Comparison of ENCODE assay signal across 18 cellular contexts in genomic region chr15:24943361-24943760, GRCh38. TPM values are rescaled to one million over a fixed set of nuclear protein-coding genes. Genes with fewer than 3 reads are reported as not detected.
DNase-seq lines count a peak whose midpoint lies in the region; FAIRE-seq and TF ChIP-seq lines count a peak whose summit lies in the region.
"Had no signal": no experiment of that assay in that cellular context is flagged by ENCODE, and none has a peak within 500 bp of the region (broad histone marks: within the 10 kb centered on the region; RNA-seq: fewer than 3 reads in every experiment).

No MANE protein-coding gene starts in this region.

- no peak for TF ChIP-seq RAD21 in H1 (IDR thresholded peaks at IDR 0.05 in 1 of 2, conservative IDR thresholded peaks at IDR 0.05 in 1 of 2; ENCODE audit: low read depth in 2 of 2, low read length in 2 of 2)

- H4K91ac ChIP-seq in H1 (replicated peaks; ENCODE audit: insufficient read length, low read length), result no peak overlapping the region

- no peak overlapping the region for H3K4me3 Mint-ChIP-seq in nephron progenitor cell
- H3K4me3 Mint-ChIP-seq: CD4-positive, alpha-beta T cell; GM23338; H9 had no signal

- H3K23me2 ChIP-seq in H1 (ENCODE audit: low read depth, low read length), result no peaks in the 10 kb centered on the region

- CTCF ChIA-PET in H1 (lab: Charles Lee; ENCODE audit: partially characterized antibody), result interaction anchor here (0.6 kb wide), 1 partner anchor 117 kb away, joined by 3 read pairs; no protein-coding TSS in a partner anchor

- peaks cover 31% of the 10 kb centered on the region for H3K9me3 Mint-ChIP-seq in nephron progenitor cell

- H3K27me3 Mint-ChIP-seq in nephron progenitor cell (ENCODE audit: low read depth, poor library complexity), result no peaks in the 10 kb centered on the region
- H3K27me3 Mint-ChIP-seq: CD4-positive, alpha-beta T cell had no signal

- POLR2A ChIA-PET in H1 (lab: Charles Lee; ENCODE audit: partially characterized antibody), result interaction anchor here (0.6 to 3.1 kb wide), 3 partner anchors 9 to 58 kb away, joined by 4 to 16 read pairs (median 4); no protein-coding TSS in a partner anchor

- H2BK5ac ChIP-seq in H1 (ENCODE audit: low read depth, low read length), result no peak overlapping the region

- WGBS in H1 (ENCODE audit: extremely low coverage in 1 of 2, insufficient coverage in 1 of 2, insufficient read length in 1 of 2, insufficient replicate concordance in 2 of 2, low coverage in 1 of 2, low lambda C conversion rate in 2 of 2, missing lambda C conversion rate in 1 of 2), 2 experiments, result 73% methylated on average over 1 of the region's 1 CpG; no CpG with 5 or more reads in 1 of the 2 experiments

- H2BK20ac ChIP-seq in H1 (ENCODE audit: low read length), result 0 out of 2 replicates have a peak overlapping the region, but pooled peaks have one; percentile 37

- no peak overlapping the region for H2BK120ac ChIP-seq in H1 (replicated peaks; ENCODE audit: low read depth, low read length)

- no peaks in the 10 kb centered on the region for H4K20me1 ChIP-seq in H1 (replicated peaks in 1 of 2; ENCODE audit: control insufficient read depth in 1 of 2, insufficient read depth in 2 of 2, low read length in 2 of 2)

- H2BK12ac ChIP-seq in H1 (ENCODE audit: low read depth, low read length), result no peak overlapping the region

- peak; percentile 56 to 81 for DNase-seq in SJCRH30
- peak in 1 of 2 experiments; percentile 20 for DNase-seq in H1 (ENCODE audit: low read depth in 1 of 2, low spot score in 2 of 2)
- no peak for DNase-seq in nephron progenitor cell
- DNase-seq in H54 (ENCODE audit: insufficient read length, low spot score), result no peak
- no peak for DNase-seq in stimulated activated CD8-positive, alpha-beta memory T cell treated with anti-CD3 and anti-CD28 coated beads, Interleukin-4, amount 100 ng/mL, for 48 hours
- DNase-seq in HTR-8/SVneo (ENCODE audit: insufficient read length, low spot score), result no peak
- DNase-seq: ACHN; BE2C; C1 segment of cervical spinal cord; Caco-2; CD4-positive, alpha-beta T cell; H9 had no signal

- H3K27ac ChIP-seq in SJCRH30, result no peak overlapping the region
- H3K27ac ChIP-seq in H1 (ENCODE audit: low read depth, low read length), result no peak overlapping the region

- no peak overlapping the region for H4K8ac ChIP-seq in H1 (ENCODE audit: extremely low read depth, insufficient read depth, low read length)

- H3K79me2 ChIP-seq in H1 (ENCODE audit: control insufficient read depth in 1 of 2, insufficient read depth in 2 of 2, low read length in 2 of 2), result no peaks in the 10 kb centered on the region; a peak in 1 of 4 replicates

- no peak overlapping the region for H3K9ac ChIP-seq in H1 (replicated peaks in 1 of 4; ENCODE audit: extremely low read depth in 1 of 4, low read depth in 3 of 4, low read length in 3 of 4)

- H3K27ac Mint-ChIP-seq in nephron progenitor cell, result peak overlapping the region; percentile 31
- H3K27ac Mint-ChIP-seq: CD4-positive, alpha-beta T cell; GM23338; H9 had no signal

- H3K4me2 ChIP-seq in H1 (ENCODE audit: insufficient read depth in 1 of 2, low read depth in 2 of 2, low read length in 2 of 2), result no peak overlapping the region
- H3K4me2 ChIP-seq: GM23338 had no signal

- H3K27me3 ChIP-seq in SJCRH30 (no peaks in the 10 kb centered on the region), H1 (replicated peaks in 1 of 4; ENCODE audit: control insufficient read depth in 3 of 4, extremely low read depth in 1 of 4, insufficient read depth in 3 of 4, low read length in 3 of 4) (no peaks in the 10 kb centered on the region)
- H3K27me3 ChIP-seq: BE2C had no signal

- peak overlapping the region; percentile 75; the same call in 1 of the 2 replicates for H2BK15ac ChIP-seq in H1 (ENCODE audit: low read length)

- no peaks in the 10 kb centered on the region for H3K79me1 ChIP-seq in H1 (ENCODE audit: low read depth, low read length)

- FAIRE-seq in H1 (lab: Jason Lieb, UNC), result no peak
- FAIRE-seq in H54 (lab: Jason Lieb, UNC), result no peak
- no peak for FAIRE-seq in HTR-8/SVneo (lab: Jason Lieb, UNC)
- FAIRE-seq: A204.1, D721Med, G401.6, GM12892, GM18507 had no signal

- H2AK5ac ChIP-seq in H1 (ENCODE audit: low read depth, low read length), result no peak overlapping the region

- no peaks in the 10 kb centered on the region for H3K36me3 ChIP-seq in SJCRH30
- no peaks in the 10 kb centered on the region for H3K36me3 ChIP-seq in H1 (ENCODE audit: control insufficient read depth in 2 of 4, insufficient read depth in 4 of 4, low read length in 3 of 4)
- H3K36me3 ChIP-seq: BE2C had no signal

- H3K4me3 ChIP-seq in SJCRH30 (no peak overlapping the region), H1 (ENCODE audit: extremely low read depth in 1 of 4, insufficient read depth in 2 of 4, low read depth in 3 of 4, low read length in 4 of 4) (no peak overlapping the region)
- H3K4me3 ChIP-seq: GM23338 had no signal

- H3K56ac ChIP-seq in H1 (replicated peaks; ENCODE audit: insufficient read length, low read depth, low read length), result no peak overlapping the region

- peaks cover 5% of the 10 kb centered on the region for H3K4me1 ChIP-seq in SJCRH30
- no peaks in the 10 kb centered on the region for H3K4me1 ChIP-seq in H1 (replicated peaks in 1 of 4; ENCODE audit: control insufficient read depth in 3 of 4, insufficient read depth in 4 of 4, low read length in 3 of 4)
- H3K4me1 ChIP-seq: BE2C, Caco-2 had no signal

- H3K36me3 Mint-ChIP-seq in nephron progenitor cell (ENCODE audit: low read depth), result peaks cover 2% of the 10 kb centered on the region

- TF ChIP-seq CTCF in H1 (IDR thresholded peaks at IDR 0.05; ENCODE audit: control extremely low read depth in 1 of 3, insufficient read depth in 1 of 3, low read depth in 1 of 3, low read length in 3 of 3) (no peak), nephron progenitor cell (IDR thresholded peaks at IDR 0.05) (no peak)

- no peak overlapping the region for H2AFZ ChIP-seq in H1 (ENCODE audit: low read length)
- H2AFZ ChIP-seq: GM23338 had no signal

- H4K5ac ChIP-seq in H1 (ENCODE audit: insufficient read length, low read depth, low read length), result no peak overlapping the region

- peaks cover 6% of the 10 kb centered on the region for H3K4me1 Mint-ChIP-seq in nephron progenitor cell

- H3K18ac ChIP-seq in H1 (ENCODE audit: extremely low read depth, low read length), result no peak overlapping the region

- no peak for TF ChIP-seq EP300 in H1 (IDR thresholded peaks at IDR 0.05; ENCODE audit: borderline replicate concordance in 1 of 2, low read depth in 2 of 2, low read length in 2 of 2)

- TF ChIP-seq POLR2A in H1 (IDR thresholded peaks at IDR 0.05; ENCODE audit: control extremely low read depth in 1 of 2, low read depth in 2 of 2, low read length in 2 of 2) (no peak), H54 (IDR thresholded peaks at IDR 0.05; ENCODE audit: low read depth, low read length) (no peak)

- H3K4ac ChIP-seq in H1 (replicated peaks; ENCODE audit: insufficient read length, low read depth, low read length), result no peak overlapping the region

- H3K9me3 ChIP-seq in SJCRH30 (replicated peaks) (no peaks in the 10 kb centered on the region), H1 (ENCODE audit: insufficient read depth in 2 of 2, low read depth in 1 of 2, low read length in 1 of 2) (peaks cover 0 to 9% of the 10 kb centered on the region in 2 experiments; a peak in 2 of 4 replicates)
- H3K9me3 ChIP-seq: BE2C had no signal

- no peak overlapping the region for H3K23ac ChIP-seq in H1 (ENCODE audit: insufficient read length)

- H3K14ac ChIP-seq in H1 (ENCODE audit: insufficient read length), result no peak overlapping the region

TF ChIP-seq in H1, 55 proteins besides CTCF, POLR2A, EP300 and RAD21 (continues in another document):
- TF ChIP-seq ATF2 (IDR thresholded peaks at IDR 0.05; ENCODE audit: low read length) (no peak), SUZ12 (IDR thresholded peaks at IDR 0.05; ENCODE audit: low read length) (no peak), KDM5A (IDR thresholded peaks at IDR 0.05; ENCODE audit: low read length) (no peak), SRF (IDR thresholded peaks at IDR 0.05; ENCODE audit: low read depth, low read length) (no peak), EZH2 (IDR thresholded peaks at IDR 0.05; ENCODE audit: low read depth, low read length, severe bottlenecking) (no peak), KDM1A (IDR thresholded peaks at IDR 0.05; ENCODE audit: borderline replicate concordance, low read length) (no peak), SP1 (IDR thresholded peaks at IDR 0.05; ENCODE audit: low read depth, low read length) (no peak), TBP (IDR thresholded peaks at IDR 0.05; ENCODE audit: low read depth, low read length) (no peak)

RNA-seq across cellular contexts. Expression of gene SNRPN, which starts 11.4 kb away (rescaled TPM):
- 65.7 and 66.1 TPM in 2 replicates for total RNA-seq in SJCRH30 (2014; rRNA removed; shearing (Covaris generic))
- 905 and 915 TPM in 2 replicates for total RNA-seq in H1 (2021; fragmentation: NEBNext Ultra II Directional; extraction: Animal tissue kit (Norgen Biotek cat#: 25700))
- 1,396 and 1,684 TPM in 2 replicates for polyA plus RNA-seq in H1 (2011; rRNA removed)
- 1,533 TPM for polyA plus RNA-seq in H1 (2011; cell fraction: cytosol; rRNA removed)
- 1,140 TPM for polyA plus RNA-seq in H1 (2011; cell fraction: nucleus; rRNA removed)
- 1,068 to 1,234 TPM (median 1,139 TPM) in 4 replicates for polyA plus RNA-seq in H1 (2012, experiment 1 of 2)
- polyA plus RNA-seq in H1 (2012, experiment 2 of 2), result 894 TPM
- polyA plus RNA-seq in H1 (2013, experiment 1 of 2), result 549 TPM
- 534 TPM for polyA plus RNA-seq in H1 (2013, experiment 2 of 2)
- 1,031 and 1,143 TPM in 2 replicates for polyA minus RNA-seq in H1 (2011; rRNA and poly(A)+ RNA removed)
- 589 TPM for polyA minus RNA-seq in H1 (2011; cell fraction: cytosol; rRNA and poly(A)+ RNA removed)
- polyA minus RNA-seq in H1 (2011; cell fraction: nucleus; rRNA and poly(A)+ RNA removed), result 849 TPM

RNA-seq across cellular contexts. Expression of gene SNURF, which starts 11.4 kb away (rescaled TPM):
- total RNA-seq in SJCRH30 (2014; rRNA removed; shearing (Covaris generic)), result 7.5 and 8.5 TPM in 2 replicates
- 76.5 and 94.5 TPM in 2 replicates for total RNA-seq in H1 (2021; fragmentation: NEBNext Ultra II Directional; extraction: Animal tissue kit (Norgen Biotek cat#: 25700))
- 6.2 and 9.9 TPM in 2 replicates for polyA plus RNA-seq in H1 (2011; rRNA removed)
- polyA plus RNA-seq in H1 (2011; cell fraction: cytosol; rRNA removed), result 19.2 TPM
- 6.5 TPM for polyA plus RNA-seq in H1 (2011; cell fraction: nucleus; rRNA removed)
- 65.8 to 746 TPM (median 575 TPM) in 4 replicates for polyA plus RNA-seq in H1 (2012, experiment 1 of 2)
- polyA plus RNA-seq in H1 (2012, experiment 2 of 2), result 31.3 TPM
- polyA plus RNA-seq in H1 (2013, experiment 1 of 2), result 108 TPM
- 123 TPM for polyA plus RNA-seq in H1 (2013, experiment 2 of 2)
- polyA minus RNA-seq in H1 (2011; rRNA and poly(A)+ RNA removed), result 78.1 and 93.0 TPM in 2 replicates
- polyA minus RNA-seq in H1 (2011; cell fraction: cytosol; rRNA and poly(A)+ RNA removed), result 268 TPM
- polyA minus RNA-seq in H1 (2011; cell fraction: nucleus; rRNA and poly(A)+ RNA removed), result 137 TPM

Comparison
In these comparisons a context has a peak if more than half of its experiments do, and no peak if none do; other contexts are left out.
1. DNase-seq: peak in SJCRH30 (2 of 2); none in nephron progenitor cell (single experiment), H54 (single experiment), stimulated activated CD8-positive, alpha-beta memory T cell treated with anti-CD3 and anti-CD28 coated beads, Interleukin-4, amount 100 ng/mL, for 48 hours (single experiment) and HTR-8/SVneo (single experiment).
2. RNA of gene SNRPN, which starts 11.4 kb away (total RNA-seq): 905 to 915 TPM in H1; 65.7 to 66.1 TPM in SJCRH30; every median in the first group is over 10 times any median in the second.